Comparison of ENCODE assay signal across 8 cellular contexts in the genomic region with DNA sequence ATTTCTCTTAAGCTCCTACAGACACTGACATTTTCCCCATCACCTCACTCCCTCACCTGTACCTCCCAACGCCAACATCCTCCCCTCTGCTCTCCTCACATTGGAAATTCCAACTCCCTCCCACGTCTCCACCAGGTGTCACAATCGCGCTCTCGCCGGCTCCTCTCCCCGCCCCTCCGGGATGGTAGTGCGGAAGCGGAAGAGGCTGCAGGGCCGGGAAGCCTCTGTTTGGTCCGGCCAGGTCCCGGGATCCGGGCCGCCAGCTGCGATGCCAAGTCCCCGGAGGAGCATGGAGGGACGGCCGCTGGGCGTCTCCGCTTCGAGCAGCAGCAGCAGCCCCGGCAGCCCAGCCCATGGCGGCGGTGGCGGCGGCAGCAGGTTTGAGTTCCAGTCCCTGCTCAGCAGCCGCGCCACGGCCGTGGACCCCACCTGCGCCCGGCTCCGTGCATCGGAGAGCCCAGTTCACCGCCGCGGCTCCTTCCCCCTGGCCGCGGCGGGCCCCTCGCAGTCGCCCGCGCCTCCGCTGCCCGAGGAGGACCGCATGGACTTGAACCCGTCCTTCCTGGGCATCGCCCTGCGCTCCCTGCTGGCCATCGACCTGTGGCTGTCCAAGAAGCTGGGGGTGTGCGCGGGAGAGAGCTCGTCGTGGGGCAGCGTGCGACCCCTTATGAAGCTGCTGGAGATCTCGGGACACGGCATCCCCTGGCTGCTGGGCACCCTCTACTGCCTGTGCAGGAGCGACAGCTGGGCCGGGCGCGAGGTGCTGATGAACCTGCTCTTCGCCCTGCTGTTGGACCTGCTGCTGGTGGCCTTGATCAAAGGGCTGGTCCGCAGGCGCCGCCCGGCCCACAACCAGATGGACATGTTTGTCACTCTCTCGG. TPM values are rescaled to one million over a fixed set of nuclear protein-coding genes. Genes with fewer than 3 reads are reported as not detected.
DNase-seq lines count a peak whose midpoint lies in the region; ATAC-seq and TF ChIP-seq lines count a peak whose summit lies in the region.

A gene (plus strand): TSS at position 187 of the 881 bp plus-strand sequence. CDS start 82 bp downstream, at position 269.

- no peaks in the 10 kb centered on the region for H3K27me3 ChIP-seq in CD4-positive, alpha-beta T cell (ENCODE audit: control insufficient read depth, insufficient read depth, low read length)
- no peaks in the 10 kb centered on the region for H3K27me3 ChIP-seq in lower lobe of right lung (ENCODE audit: low read depth)

- DNase-seq in CD4-positive, alpha-beta T cell, result peak; percentile 48 to 74 (median 67)
- DNase-seq in NCI-H526 treated with DMSO at 0.1 percent for 48 hours (lab: John Stamatoyannopoulos, UW) (peak; percentile 95), ecto neural progenitor cell (ENCODE audit: low spot score) (peak; percentile 85), lower lobe of right lung (peak; percentile 93)
- DNase-seq in activated CD4-positive, alpha-beta memory T cell treated with anti-CD3 and anti-CD28 coated beads for 36 hours, result peak; percentile 88
- DNase-seq in stimulated activated CD4-positive, alpha-beta T cell treated with anti-CD3 and anti-CD28 coated beads, TNF-alpha, amount 100 ng/mL, for 24 hours (ENCODE audit: low read depth in 3 of 3), result peak; percentile 50 to 77 (median 55)

- H3K36me3 ChIP-seq in lower lobe of right lung, result no peaks in the 10 kb centered on the region

- H3K9me3 ChIP-seq in CD4-positive, alpha-beta T cell (ENCODE audit: control insufficient read depth, low read length), result no peaks in the 10 kb centered on the region
- H3K9me3 ChIP-seq in lower lobe of right lung, result no peaks in the 10 kb centered on the region

- H3K4me3 ChIP-seq in lower lobe of right lung, result peak within 1 kb of the TSS; percentile 77

- intact Hi-C loops in CD4-positive, alpha-beta T cell (cut with DNase I, micrococcal nuclease), result loop anchor here (1.0 to 10.0 kb wide), 6 partner anchors 17 to 1138 kb away; a partner anchor contains a TSS
- intact Hi-C loops in activated CD4-positive, alpha-beta memory T cell treated with anti-CD3 and anti-CD28 coated beads for 36 hours (cut with micrococcal nuclease), result loop anchor here (1.0 to 10.0 kb wide), 3 partner anchors 17 to 172 kb away; a partner anchor contains a TSS
- intact Hi-C loops in lower lobe of right lung (cut with DNase I), result no loop called here

- no peaks in the 10 kb centered on the region for H3K27me3 Mint-ChIP-seq in CD4-positive, alpha-beta T cell
- H3K27me3 Mint-ChIP-seq in activated CD4-positive, alpha-beta memory T cell treated with anti-CD3 and anti-CD28 coated beads for 36 hours, result no peaks in the 10 kb centered on the region

- H3K27ac Mint-ChIP-seq in CD4-positive, alpha-beta T cell, result peak within 1 kb of the TSS; percentile 88
- H3K27ac Mint-ChIP-seq in activated CD4-positive, alpha-beta memory T cell treated with anti-CD3 and anti-CD28 coated beads for 36 hours, result peak within 1 kb of the TSS; percentile 80

- H3K9me3 Mint-ChIP-seq in CD4-positive, alpha-beta T cell, result no peaks in the 10 kb centered on the region
- H3K9me3 Mint-ChIP-seq in activated CD4-positive, alpha-beta memory T cell treated with anti-CD3 and anti-CD28 coated beads for 36 hours, result no peaks in the 10 kb centered on the region

- peaks cover 58% of the 10 kb centered on the region for H3K4me1 Mint-ChIP-seq in CD4-positive, alpha-beta T cell (ENCODE audit: low read depth)
- H3K4me1 Mint-ChIP-seq in activated CD4-positive, alpha-beta memory T cell treated with anti-CD3 and anti-CD28 coated beads for 36 hours (ENCODE audit: low read depth), result peaks cover 55% of the 10 kb centered on the region

- peak; percentile 66 for TF ChIP-seq CTCF in CD4-positive, alpha-beta T cell (IDR thresholded peaks at IDR 0.05)
- peak; percentile 58 for TF ChIP-seq CTCF in lower lobe of right lung (IDR thresholded peaks at IDR 0.05)

- H3K36me3 Mint-ChIP-seq in CD4-positive, alpha-beta T cell (ENCODE audit: low read depth), result peaks cover 5% of the 10 kb centered on the region
- no peaks in the 10 kb centered on the region for H3K36me3 Mint-ChIP-seq in activated CD4-positive, alpha-beta memory T cell treated with anti-CD3 and anti-CD28 coated beads for 36 hours

- peak; percentile 75 for ATAC-seq in CD4-positive, alpha-beta T cell (ENCODE audit: poor library complexity)
- ATAC-seq in GM19351 (IDR thresholded peaks at IDR 0.05; ENCODE audit: unreplicated experiment) (peak; percentile 67), HG03460 (IDR thresholded peaks at IDR 0.05; ENCODE audit: unreplicated experiment) (peak; percentile 88), lower lobe of right lung (peak; percentile 92 to 96)

- CTCF ChIA-PET in CD4-positive, alpha-beta T cell (lab: Charles Lee), result interaction anchor here (0.9 to 1.8 kb wide), 5 partner anchors 17 to 87 kb away, joined by 3 to 10 read pairs (median 4); a partner anchor contains a TSS
- CTCF ChIA-PET in activated CD4-positive, alpha-beta memory T cell treated with anti-CD3 and anti-CD28 coated beads for 36 hours (lab: Charles Lee), result interaction anchor here (1.2 to 1.8 kb wide), 7 partner anchors 13 to 97 kb away, joined by 3 to 7 read pairs (median 5); a partner anchor contains a TSS

- H3K27ac ChIP-seq in CD4-positive, alpha-beta T cell (ENCODE audit: low read depth, low read length), result peak within 1 kb of the TSS; percentile 72
- peak within 1 kb of the TSS; percentile 88 for H3K27ac ChIP-seq in lower lobe of right lung

- POLR2A ChIA-PET in CD4-positive, alpha-beta T cell (lab: Charles Lee), result interaction anchor here (0.7 to 5.5 kb wide), 5 partner anchors 17 to 527 kb away, joined by 3 to 95 read pairs (median 4); a partner anchor contains a TSS
- POLR2A ChIA-PET in activated CD4-positive, alpha-beta memory T cell treated with anti-CD3 and anti-CD28 coated beads for 36 hours (lab: Charles Lee), result no interaction called here

- peaks cover 49% of the 10 kb centered on the region for H3K4me1 ChIP-seq in lower lobe of right lung

- H3K4me3 Mint-ChIP-seq in CD4-positive, alpha-beta T cell, result peak within 1 kb of the TSS; percentile 97
- peak within 1 kb of the TSS; percentile 91 for H3K4me3 Mint-ChIP-seq in activated CD4-positive, alpha-beta memory T cell treated with anti-CD3 and anti-CD28 coated beads for 36 hours

RNA-seq across cellular contexts. Expression of the gene that starts here (rescaled TPM):
- 10 to 100 TPM in 1 of 2 experiments, 1 to 10 TPM in 1; 8.9 to 10.5 TPM for total RNA-seq in CD4-positive, alpha-beta T cell
- 1 to 10 TPM; 4.4 to 4.6 TPM for total RNA-seq in activated CD4-positive, alpha-beta memory T cell treated with anti-CD3 and anti-CD28 coated beads for 36 hours
- total RNA-seq in lower lobe of right lung, result 5.3 TPM

Comparison
In these comparisons a context has a peak if more than half of its experiments do, and no peak if none do; other contexts are left out.
1. Peak in every context shown above with its lines: DNase-seq, ATAC-seq, H3K4me3 ChIP-seq and H3K27ac ChIP-seq.